In genomic region chr3:27533718-27534578, GRCh38 we compare ENCODE assay signal across 9 cellular contexts. TPM values are rescaled to one million over a fixed set of nuclear protein-coding genes. Genes with fewer than 3 reads are reported as not detected.
DNase-seq lines count a peak whose midpoint lies in the region; ATAC-seq and TF ChIP-seq lines count a peak whose summit lies in the region.
"Had no signal": no experiment of that assay in that cellular context is flagged by ENCODE, and none has a peak within 500 bp of the region (broad histone marks: within the 10 kb centered on the region; RNA-seq: fewer than 3 reads in every experiment).

No MANE protein-coding gene starts in this region.

- CTCF ChIA-PET in CD8-positive, alpha-beta memory T cell (lab: Charles Lee), result interaction anchor here (0.9 to 1.1 kb wide), 3 partner anchors 12 to 79 kb away, joined by 3 read pairs; no protein-coding TSS in a partner anchor

- peak; percentile 78 for TF ChIP-seq CTCF in fibroblast of mammary gland (conservative IDR thresholded peaks at IDR 0.05; ENCODE audit: control insufficient read depth, insufficient read depth, low read depth, low read length)
- TF ChIP-seq CTCF in nephron (IDR thresholded peaks at IDR 0.05; ENCODE audit: unreplicated experiment in 3 of 3), result no peak

- DNase-seq in CD8-positive, alpha-beta memory T cell, result peak in 4 of 5 donors; percentile 4 to 56 (median 16)
- DNase-seq in LHCN-M2 (ENCODE audit: low read depth), result peak; percentile 100
- peak; percentile 4 for DNase-seq in activated T-cell treated with anti-CD3 and anti-CD28 coated beads for 4 hours
- DNase-seq in fibroblast of mammary gland (ENCODE audit: low read depth), result peak; percentile 100
- no peak for DNase-seq in NCI-H1105 treated with DMSO at 0.1 percent for 48 hours (lab: John Stamatoyannopoulos, UW)

- H3K27ac ChIP-seq in CD8-positive, alpha-beta memory T cell (ENCODE audit: low read depth, low read length), result peak overlapping the region; percentile 44
- H3K27ac ChIP-seq: VCaP had no signal

- H3K36me3 Mint-ChIP-seq in CD8-positive, alpha-beta memory T cell, result peaks cover 0 to 3% (median 0%) of the 10 kb centered on the region in 3 donors
- no peaks in the 10 kb centered on the region for H3K36me3 Mint-ChIP-seq in nephron (ENCODE audit: low read depth)

- no peaks in the 10 kb centered on the region for H3K36me3 ChIP-seq in CD8-positive, alpha-beta memory T cell (ENCODE audit: insufficient read depth, low read length)

- POLR2A ChIA-PET in CD8-positive, alpha-beta memory T cell (lab: Charles Lee), result interaction anchor here (0.7 kb wide), 1 partner anchor 189 kb away, joined by 5 read pairs; no protein-coding TSS in a partner anchor

- peaks cover 15 to 29% (median 25%) of the 10 kb centered on the region in 3 donors for H3K4me1 Mint-ChIP-seq in CD8-positive, alpha-beta memory T cell
- H3K4me1 Mint-ChIP-seq in nephron, result peaks cover 13% of the 10 kb centered on the region

- ATAC-seq in GM21390 (IDR thresholded peaks at IDR 0.05; ENCODE audit: unreplicated experiment), result peak; percentile 69
- no peak for ATAC-seq in GM19328 (IDR thresholded peaks at IDR 0.05; ENCODE audit: unreplicated experiment)

- H3K27me3 ChIP-seq in CD8-positive, alpha-beta memory T cell (ENCODE audit: insufficient read depth, low read length, poor library complexity, severe bottlenecking), result no peaks in the 10 kb centered on the region

- H3K9me3 ChIP-seq in CD8-positive, alpha-beta memory T cell (ENCODE audit: low read length), result no peaks in the 10 kb centered on the region

- H3K27ac Mint-ChIP-seq in CD8-positive, alpha-beta memory T cell, result peak overlapping the region; percentile 84 to 97 (median 94)
- peak overlapping the region; percentile 34 to 43 (median 40) for H3K27ac Mint-ChIP-seq in nephron

- peaks cover 0 to 2% of the 10 kb centered on the region in 2 donors for H3K27me3 Mint-ChIP-seq in CD8-positive, alpha-beta memory T cell
- H3K27me3 Mint-ChIP-seq in nephron (ENCODE audit: low read depth), result peaks cover 4% of the 10 kb centered on the region

- peaks cover 9% of the 10 kb centered on the region for H3K4me1 ChIP-seq in CD8-positive, alpha-beta memory T cell (ENCODE audit: insufficient read depth, low read length)

- peak overlapping the region; percentile 7 to 75 (median 53) for H3K4me3 Mint-ChIP-seq in CD8-positive, alpha-beta memory T cell
- H3K4me3 Mint-ChIP-seq in nephron, result no peak overlapping the region

- no peaks in the 10 kb centered on the region for H3K9me3 Mint-ChIP-seq in CD8-positive, alpha-beta memory T cell
- no peaks in the 10 kb centered on the region for H3K9me3 Mint-ChIP-seq in nephron

- no peak overlapping the region for H3K4me3 ChIP-seq in CD8-positive, alpha-beta memory T cell (ENCODE audit: low read length)
- no peak overlapping the region for H3K4me3 ChIP-seq in fibroblast of mammary gland (ENCODE audit: control insufficient read depth, low read depth, low read length)

RNA-seq across cellular contexts. Expression of gene SLC4A7, which starts 49.8 kb away (rescaled TPM):
- 10 to 100 TPM; 55.0 to 55.9 TPM for total RNA-seq in CD8-positive, alpha-beta memory T cell
- polyA plus RNA-seq in CD8-positive, alpha-beta memory T cell, result 16.9 TPM
- total RNA-seq in LHCN-M2 (2014; rRNA removed), result 58.7 and 62.6 TPM in 2 replicates
- polyA plus RNA-seq in LHCN-M2 (2012), result 11.1 TPM

Comparison
In these comparisons a context has a peak if more than half of its experiments do, and no peak if none do; other contexts are left out.
1. H3K4me3 Mint-ChIP-seq: peak in CD8-positive, alpha-beta memory T cell (7 of 7); none in nephron (0 of 3).